In the genomic region with DNA sequence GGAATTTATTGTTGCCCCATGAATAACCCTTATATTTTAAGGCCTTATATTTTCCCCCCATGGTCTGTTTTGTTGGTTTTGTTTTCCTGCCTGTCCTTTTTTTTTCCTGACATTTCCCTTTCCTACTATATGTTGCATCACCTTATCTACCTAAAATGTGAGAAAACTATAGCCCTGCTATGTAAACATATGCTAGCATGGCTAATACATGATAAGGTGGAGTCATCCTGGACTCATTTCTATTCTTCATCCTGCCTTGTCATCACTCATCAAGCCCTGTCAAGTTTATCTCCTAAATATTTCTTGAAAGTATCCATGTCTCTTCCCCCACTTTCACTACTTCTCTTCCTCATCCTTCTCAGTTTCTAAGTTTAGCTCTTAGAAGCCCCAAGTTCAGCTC, we compare ENCODE assay signal across 3 cellular contexts.
"Had no signal": no experiment of that assay in that cellular context is flagged by ENCODE, and none has a peak within 500 bp of the region (broad histone marks: within the 10 kb centered on the region; RNA-seq: fewer than 3 reads in every experiment).

No MANE protein-coding gene starts in this region.

- H3K4me2 ChIP-seq: GM23338 had no signal

- H2AFZ ChIP-seq: GM23338 had no signal

- ATAC-seq: GM23338 had no signal

- H3K4me3 ChIP-seq: GM23338 had no signal

- DNase-seq: H9, HCEC 1CT had no signal
